ENCODE assay signal across 27 cellular contexts in the genomic region with DNA sequence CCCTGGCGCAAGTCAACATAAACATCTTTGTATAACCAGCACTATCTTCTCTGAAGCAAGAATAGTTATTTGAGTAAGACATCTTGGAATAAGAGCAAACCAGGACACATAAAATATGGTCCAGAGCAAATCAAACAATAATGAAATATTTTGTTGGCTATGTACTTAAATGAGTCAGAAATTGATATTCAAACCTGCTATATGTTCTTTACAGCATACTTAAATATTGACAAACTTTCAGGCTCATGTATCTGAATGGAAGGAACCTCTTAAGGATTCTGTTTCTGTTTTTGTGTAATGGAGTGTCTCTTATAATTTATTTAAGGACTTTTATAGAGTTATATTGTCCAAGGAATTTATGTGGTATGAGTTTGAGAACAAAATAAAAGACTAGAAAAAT.
"Had no signal": no experiment of that assay in that cellular context is flagged by ENCODE, and none has a peak within 500 bp of the region (broad histone marks: within the 10 kb centered on the region; RNA-seq: fewer than 3 reads in every experiment).

No MANE protein-coding gene starts in this region.

- H3K4me1 ChIP-seq: neural progenitor cell, pancreas, parathyroid adenoma, psoas muscle, right atrium auricular region, right lobe of liver, sigmoid colon, spleen had no signal

- H3K27ac ChIP-seq: neural progenitor cell, neutrophil, ovary, pancreas, parathyroid adenoma, prostate gland, psoas muscle, right atrium auricular region, right lobe of liver, sigmoid colon, skin epidermis, spleen had no signal

- H3K9ac ChIP-seq: neural progenitor cell, parathyroid adenoma had no signal

- DNase-seq: natural killer cell; nephron progenitor cell; nucleus accumbens; occipital lobe; ovary; pancreas; posterior cingulate gyrus; psoas muscle; retina; right cardiac atrium; right lobe of liver; sigmoid colon; small intestine; spleen; stimulated activated CD4-positive, alpha-beta T cell treated with anti-CD3 and anti-CD28 coated beads, Interleukin-12 subunit alpha, Interleukin-12 subunit beta, amount 100 ng/mL, for 4 hours; stimulated activated CD4-positive, alpha-beta T cell treated with anti-CD3 and anti-CD28 coated beads, Interleukin-15, amount 100 ng/mL, for 24 hours; stimulated activated CD4-positive, alpha-beta T cell treated with anti-CD3 and anti-CD28 coated beads, Interleukin-1b, Interleukin-23, amount 100 ng/mL, for 48 hours; stimulated activated CD4-positive, alpha-beta T cell treated with anti-CD3 and anti-CD28 coated beads, Interleukin-2, amount 100 ng/mL, for 24 hours had no signal

- H2AFZ ChIP-seq: neural progenitor cell, parathyroid adenoma had no signal

- ATAC-seq: natural killer cell; natural killer cell treated with Interleukin-12 subunit alpha and Interleukin-12 subunit beta and Interleukin-15 and Interleukin-18, amount 100 ng/mL, for 72 hours; pancreas; psoas muscle; right cardiac atrium; right lobe of liver; sciatic nerve had no signal

- H3K4me2 ChIP-seq: neural progenitor cell, smooth muscle cell had no signal

- H3K27me3 ChIP-seq: neural progenitor cell, neutrophil, ovary, pancreas, right atrium auricular region, right lobe of liver, sigmoid colon, spleen had no signal

- H3K9me3 ChIP-seq: neutrophil, ovary, pancreas, prostate gland, psoas muscle, right atrium auricular region, right lobe of liver, sigmoid colon had no signal

- H3K4me3 ChIP-seq: neural progenitor cell, ovary, pancreas, prostate gland, psoas muscle, right atrium auricular region, right lobe of liver, sigmoid colon, skin epidermis, smooth muscle cell, spleen had no signal

- H3K36me3 ChIP-seq: neural progenitor cell, neutrophil, ovary, pancreas, prostate gland, right atrium auricular region, right lobe of liver, sigmoid colon, spleen had no signal

- H3K79me2 ChIP-seq: parathyroid adenoma had no signal
